ENCODE assay signal across 8 cellular contexts in the genomic region with DNA sequence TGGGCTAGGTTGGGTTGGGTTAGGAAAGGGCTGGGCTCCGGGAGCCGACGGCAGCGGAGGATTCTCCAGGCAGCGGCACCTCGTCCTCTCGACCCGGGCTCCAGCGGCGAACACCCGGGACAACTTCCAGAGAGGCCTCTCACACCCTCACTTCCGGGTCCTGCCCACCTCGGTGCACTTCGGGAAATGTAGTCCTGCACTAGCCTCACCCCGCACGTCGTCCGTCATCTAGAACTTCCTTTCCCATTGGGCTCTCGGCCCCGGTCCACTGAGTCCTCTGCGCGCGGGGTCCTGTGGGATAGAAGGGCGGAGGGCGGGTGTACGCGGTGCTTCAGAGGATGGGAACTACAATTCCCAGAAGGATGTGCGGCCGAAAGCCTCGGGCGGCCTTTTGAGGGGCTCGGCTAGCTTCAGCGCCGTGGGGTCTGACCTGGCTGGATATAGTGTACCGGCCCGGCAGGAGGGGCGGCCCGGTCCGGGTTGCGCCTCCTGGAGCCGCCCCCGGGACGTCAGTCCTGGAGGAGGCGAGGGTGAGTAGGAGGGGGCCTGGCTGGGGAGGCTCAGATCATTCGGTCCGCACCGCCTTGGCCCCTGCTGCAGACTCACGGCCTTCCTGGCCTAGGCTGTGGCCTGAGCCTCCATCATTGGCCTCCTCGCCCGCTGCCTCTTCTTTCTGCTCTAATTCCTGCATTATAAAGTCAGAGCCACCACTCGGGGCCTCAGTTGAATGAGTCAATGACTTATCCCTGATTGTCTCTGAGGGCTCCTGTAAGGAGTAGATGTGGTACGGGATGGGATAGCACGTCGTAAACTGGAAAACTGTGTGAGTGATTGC. TPM values are rescaled to one million over a fixed set of nuclear protein-coding genes. Genes with fewer than 3 reads are reported as not detected.
A peak's percentile ranks its signal among the peaks of the same experiment; 100 is the strongest.
DNase-seq lines count a peak whose midpoint lies in the region; ATAC-seq, FAIRE-seq and TF ChIP-seq lines count a peak whose summit lies in the region.

TSS of gene ERP44 (minus strand) at position 114 of the 835 bp plus-strand sequence. CDS start 160 bp downstream, outside the sequence.
TSS of gene INVS (plus strand) at position 357 of the 835 bp plus-strand sequence. CDS start 5,279 bp downstream, outside the sequence.

- H3K9me1 ChIP-seq in endothelial cell of umbilical vein (replicated peaks; ENCODE audit: control insufficient read depth, extremely low read depth, insufficient read depth, low read length): no peaks in the 10 kb centered on the region

- H3K9me3 ChIP-seq in OCI-LY7 (ENCODE audit: low read length) (no peaks in the 10 kb centered on the region), endothelial cell of umbilical vein (replicated peaks; ENCODE audit: control insufficient read depth, insufficient read depth, low read length) (no peaks in the 10 kb centered on the region)

- BruUV-seq in OCI-LY7 (replicated peaks; lab: Mats Ljungman, UMichigan): no TSS peak
- BruUV-seq in endothelial cell of umbilical vein (replicated peaks; lab: Mats Ljungman, UMichigan): TSS peak; percentile 66

- peak within 1 kb of the TSS; percentile 87 for H3K9ac ChIP-seq in endothelial cell of umbilical vein (replicated peaks; ENCODE audit: extremely low read depth, insufficient read depth, low read length)

- H3K27ac ChIP-seq in OCI-LY7 (ENCODE audit: low read depth, low read length, poor library complexity, severe bottlenecking) (peak within 1 kb of the TSS; percentile 71), endothelial cell of umbilical vein (ENCODE audit: insufficient read depth, low read depth, low read length) (peak within 1 kb of the TSS; percentile 74)

- DNase-seq in D721Med (ENCODE audit: insufficient read length, low spot score): peak; percentile 55
- DNase-seq in HuH-7.5 (ENCODE audit: low spot score): peak; percentile 74
- DNase-seq in OCI-LY7 (ENCODE audit: low spot score): peak; percentile 99
- DNase-seq in activated T-cell treated with anti-CD3 and anti-CD28 coated beads for 1 hour (ENCODE audit: low read depth): peak; percentile 93
- peak; percentile 99 for DNase-seq in endothelial cell of umbilical vein (ENCODE audit: low read depth, low spot score)
- peak; percentile 100 for DNase-seq in midbrain (lab: John Stamatoyannopoulos, UW)
- DNase-seq in stimulated activated CD8-positive, alpha-beta memory T cell treated with anti-CD3 and anti-CD28 coated beads, Interleukin-2, amount 100 ng/mL, for 1 hour (ENCODE audit: low read depth in 2 of 2): peak; percentile 92

- CTCF ChIA-PET in OCI-LY7 (lab: Charles Lee; ENCODE audit: unreplicated experiment): interaction anchor here (0.9 kb wide), 1 partner anchor 110 kb away, joined by 4 read pairs; no protein-coding TSS in a partner anchor
- CTCF ChIA-PET in endothelial cell of umbilical vein (lab: Charles Lee): interaction anchor here (1.1 to 1.4 kb wide), 2 partner anchors 9 to 914 kb away, joined by 3 to 5 read pairs; no protein-coding TSS in a partner anchor

- peaks cover 65% of the 10 kb centered on the region for H3K79me2 ChIP-seq in OCI-LY7 (ENCODE audit: insufficient read depth, low read depth, low read length)
- peaks cover 33% of the 10 kb centered on the region for H3K79me2 ChIP-seq in endothelial cell of umbilical vein (ENCODE audit: control insufficient read depth, insufficient read depth, low read length)

- peak within 1 kb of the TSS; percentile 83 for H3K4me2 ChIP-seq in OCI-LY7 (ENCODE audit: low read length)
- H3K4me2 ChIP-seq in endothelial cell of umbilical vein (ENCODE audit: insufficient read depth, low read length): peak within 1 kb of the TSS; percentile 94

- TF ChIP-seq CTCF in D721Med (IDR thresholded peaks at IDR 0.05; ENCODE audit: insufficient read depth, missing control alignments) (no peak), OCI-LY7 (conservative IDR thresholded peaks at IDR 0.05; ENCODE audit: low read length) (no peak), endothelial cell of umbilical vein (IDR thresholded peaks at IDR 0.05; ENCODE audit: extremely low read depth in 1 of 2, insufficient read depth in 1 of 2, low read depth in 1 of 2, low read length in 2 of 2) (no peak)

- peak; percentile 94 for ATAC-seq in GM21526 (IDR thresholded peaks at IDR 0.05; ENCODE audit: low FRiP score, unreplicated experiment)

- no peaks in the 10 kb centered on the region for H3K27me3 ChIP-seq in endothelial cell of umbilical vein (ENCODE audit: control insufficient read depth in 2 of 2, insufficient read depth in 2 of 2, low read length in 2 of 2)

- POLR2A ChIA-PET in OCI-LY7 (lab: Charles Lee) (interaction anchor here (1.4 to 7.7 kb wide), 4 partner anchors 9 to 60 kb away, joined by 3 to 108 read pairs (median 10); no protein-coding TSS in a partner anchor), endothelial cell of umbilical vein (lab: Charles Lee) (interaction anchor here (0.6 to 1.0 kb wide), 3 partner anchors 10 to 876 kb away, joined by 3 to 5 read pairs (median 4); no protein-coding TSS in a partner anchor)

- H3K36me3 ChIP-seq in OCI-LY7 (ENCODE audit: insufficient read depth, low read length) (peaks cover 16% of the 10 kb centered on the region), endothelial cell of umbilical vein (ENCODE audit: control insufficient read depth in 2 of 2, extremely low read depth in 1 of 2, insufficient read depth in 2 of 2, low read length in 2 of 2) (peaks cover 0 to 1% of the 10 kb centered on the region in 2 experiments)

- TF ChIP-seq POLR2A in endothelial cell of umbilical vein (IDR thresholded peaks at IDR 0.05; ENCODE audit: low read depth, low read length): peak; percentile 93

- H2AFZ ChIP-seq in OCI-LY7 (ENCODE audit: low read length): peak within 1 kb of the TSS; percentile 54; the same call in 1 of the 2 replicates
- peak within 1 kb of the TSS; percentile 92 for H2AFZ ChIP-seq in endothelial cell of umbilical vein (ENCODE audit: low read depth, low read length)

- H3K4me3 ChIP-seq in OCI-LY7 (ENCODE audit: low read depth, low read length, poor library complexity, severe bottlenecking) (peak within 1 kb of the TSS; percentile 97), endothelial cell of umbilical vein (replicated peaks in 1 of 3; ENCODE audit: insufficient read depth in 1 of 3, low read depth in 1 of 3, low read length in 3 of 3) (peak within 1 kb of the TSS; percentile 63 to 85 (median 76))

- peak; percentile 56 for FAIRE-seq in D721Med (lab: Jason Lieb, UNC)
- FAIRE-seq in endothelial cell of umbilical vein (lab: Jason Lieb, UNC): peak; percentile 98

- H4K20me1 ChIP-seq in OCI-LY7 (ENCODE audit: insufficient read depth, low read length): peaks cover 9% of the 10 kb centered on the region
- H4K20me1 ChIP-seq in endothelial cell of umbilical vein (replicated peaks; ENCODE audit: control insufficient read depth, extremely low read depth, insufficient read depth, low read length): no peaks in the 10 kb centered on the region

- intact Hi-C loops in OCI-LY7 (cut with micrococcal nuclease; ENCODE audit: unreplicated experiment) (loop anchor here (1.0 to 10.0 kb wide), 4 partner anchors 42 to 984 kb away; no protein-coding TSS in a partner anchor), endothelial cell of umbilical vein (cut with micrococcal nuclease) (loop anchor here (1.0 to 5.0 kb wide), 10 partner anchors 12 to 914 kb away; partner anchors contain the start of genes MSANTD3 and SEC61B)

- dilution Hi-C loops in endothelial cell of umbilical vein (cut with MboI; ENCODE audit: extremely low pct_ligation_motif_present, low sequenced_read_pairs): no loop called here

- peaks cover 34% of the 10 kb centered on the region for H3K4me1 ChIP-seq in OCI-LY7 (ENCODE audit: insufficient read depth, low read length, poor library complexity, severe bottlenecking)
- peaks cover 20% of the 10 kb centered on the region for H3K4me1 ChIP-seq in endothelial cell of umbilical vein (ENCODE audit: control insufficient read depth, extremely low read depth, insufficient read depth, low read length)

- no peaks in the 10 kb centered on the region for H3K9me2 ChIP-seq in OCI-LY7 (ENCODE audit: insufficient read depth, low read length)

TF ChIP-seq in endothelial cell of umbilical vein, 7 proteins besides CTCF, POLR2A, EP300 and RAD21:
- TF ChIP-seq JUN (IDR thresholded peaks at IDR 0.05; ENCODE audit: borderline replicate concordance, insufficient read depth, insufficient read length, low read depth): no peak
- TF ChIP-seq POLR2AphosphoS5 (IDR thresholded peaks at IDR 0.05; ENCODE audit: insufficient read depth, low read depth, low read length): peak; percentile 72
- TF ChIP-seq MAX (IDR thresholded peaks at IDR 0.05; ENCODE audit: insufficient read depth, insufficient read length): no peak
- TF ChIP-seq FOS (IDR thresholded peaks at IDR 0.05; ENCODE audit: borderline replicate concordance, insufficient read depth, low read length): peak; percentile 16
- TF ChIP-seq EZH2 (IDR thresholded peaks at IDR 0.05; ENCODE audit: borderline replicate concordance, low read depth, low read length, severe bottlenecking): no peak
- TF ChIP-seq MYC (IDR thresholded peaks at IDR 0.05; ENCODE audit: low read depth, low read length): peak; percentile 10

RNA-seq across cellular contexts. Expression of gene ERP44, which starts in this region (rescaled TPM):
- 15.0 and 19.3 TPM in 2 replicates for total RNA-seq in OCI-LY7 (2014; rRNA removed; shearing (Covaris generic))
- total RNA-seq in OCI-LY7 (2022) (27.3 and 28.1 TPM in 2 replicates), endothelial cell of umbilical vein (19.3 and 21.4 TPM in 2 replicates)
- polyA plus RNA-seq in endothelial cell of umbilical vein: 8.6 and 9.9 TPM in 2 replicates
- 14.0 and 14.1 TPM in 2 replicates for polyA plus RNA-seq in endothelial cell of umbilical vein (2011; cell fraction: cytosol; rRNA removed)
- 11.0 and 13.1 TPM in 2 replicates for polyA plus RNA-seq in endothelial cell of umbilical vein (2011; cell fraction: nucleus; rRNA removed)
- 26.1 and 27.0 TPM in 2 replicates for polyA plus RNA-seq in endothelial cell of umbilical vein (2012)
- polyA minus RNA-seq in endothelial cell of umbilical vein: 6.1 and 7.2 TPM in 2 replicates
- 5.8 TPM for polyA minus RNA-seq in endothelial cell of umbilical vein (2011; cell fraction: cytosol; rRNA and poly(A)+ RNA removed)
- 12.6 and 16.1 TPM in 2 replicates for polyA minus RNA-seq in endothelial cell of umbilical vein (2011; cell fraction: nucleus; rRNA and poly(A)+ RNA removed)

RNA-seq across cellular contexts. Expression of gene INVS, which starts in this region (rescaled TPM):
- 30.7 and 33.1 TPM in 2 replicates for total RNA-seq in OCI-LY7 (2014; rRNA removed; shearing (Covaris generic))
- total RNA-seq in OCI-LY7 (2022) (36.7 and 38.5 TPM in 2 replicates), endothelial cell of umbilical vein (17.9 and 20.3 TPM in 2 replicates)
- 6.7 and 8.5 TPM in 2 replicates for polyA plus RNA-seq in endothelial cell of umbilical vein
- 10.2 and 11.7 TPM in 2 replicates for polyA plus RNA-seq in endothelial cell of umbilical vein (2011; cell fraction: cytosol; rRNA removed)
- 30.7 and 30.9 TPM in 2 replicates for polyA plus RNA-seq in endothelial cell of umbilical vein (2011; cell fraction: nucleus; rRNA removed)
- 11.1 and 14.3 TPM in 2 replicates for polyA plus RNA-seq in endothelial cell of umbilical vein (2012)
- 33.4 and 34.4 TPM in 2 replicates for polyA minus RNA-seq in endothelial cell of umbilical vein
- 11.3 TPM for polyA minus RNA-seq in endothelial cell of umbilical vein (2011; cell fraction: cytosol; rRNA and poly(A)+ RNA removed)
- polyA minus RNA-seq in endothelial cell of umbilical vein (2011; cell fraction: nucleus; rRNA and poly(A)+ RNA removed): 45.8 and 66.5 TPM in 2 replicates

Comparison
In these comparisons a context has a peak if more than half of its experiments do, and no peak if none do; other contexts are left out.
1. Peak in every context shown above with its lines: DNase-seq, ATAC-seq, H3K4me3 ChIP-seq and H3K27ac ChIP-seq.